8 cellular contexts compared by ENCODE assay signal in genomic region chr13:96020155-96020575, GRCh38. TPM values are rescaled to one million over a fixed set of nuclear protein-coding genes. Genes with fewer than 3 reads are reported as not detected.
DNase-seq lines count a peak whose midpoint lies in the region; ATAC-seq and TF ChIP-seq lines count a peak whose summit lies in the region.

No MANE protein-coding gene starts in this region.

- CTCF ChIA-PET in AG04449 (lab: Yijun Ruan, JAX) = interaction anchor here (0.7 to 3.9 kb wide), 24 partner anchors 9 to 942 kb away, joined by 3 to 23 read pairs (median 4); partner anchors contain the start of gene UGGT2

- peaks cover 19% of the 10 kb centered on the region for H3K36me3 Mint-ChIP-seq in osteocyte (ENCODE audit: unreplicated experiment)

- no peaks in the 10 kb centered on the region for H3K27me3 Mint-ChIP-seq in osteocyte (ENCODE audit: unreplicated experiment)

- H3K27ac Mint-ChIP-seq in osteocyte (ENCODE audit: unreplicated experiment) = no peak overlapping the region

- peaks cover 6% of the 10 kb centered on the region for H3K9me3 Mint-ChIP-seq in osteocyte (ENCODE audit: unreplicated experiment)

- in situ Hi-C loops in GM13976 (cut with MboI; ENCODE audit: low sequenced_read_pairs, unreplicated experiment) = no loop called here

- POLR2A ChIA-PET in AG04449 (lab: Yijun Ruan, JAX) = no interaction called here

- no peak overlapping the region for H3K4me3 ChIP-seq in AG04449 (ENCODE audit: low read depth, low read length)

- peak; percentile 31 for DNase-seq in AG04449 (ENCODE audit: low read depth, low spot score)
- DNase-seq in GM13976 (ENCODE audit: low spot score) = peak; percentile 46
- peak; percentile 38 for DNase-seq in MV-4-11 (lab: John Stamatoyannopoulos, UW)
- DNase-seq in SKM-1 treated with dmso at 0.1 percent for 144 hours (lab: John Stamatoyannopoulos, UW; ENCODE audit: unreplicated experiment) = peak; percentile 51
- DNase-seq in fibroblast of peridontal ligament (ENCODE audit: extremely low read depth) = peak; percentile 77
- no peak for DNase-seq in osteocyte (ENCODE audit: extremely low spot score, unreplicated experiment)
- no peak for DNase-seq in activated CD8-positive, alpha-beta memory T cell treated with anti-CD3 and anti-CD28 coated beads for 24 hours

- H3K4me1 Mint-ChIP-seq in osteocyte (ENCODE audit: unreplicated experiment) = peaks cover 6% of the 10 kb centered on the region

- no peak overlapping the region for H3K4me3 Mint-ChIP-seq in osteocyte (ENCODE audit: unreplicated experiment)

- ATAC-seq in HG02642 (IDR thresholded peaks at IDR 0.05; ENCODE audit: poor library complexity, unreplicated experiment) = peak; percentile 92

- peak; percentile 45 for TF ChIP-seq CTCF in AG04449 (IDR thresholded peaks at IDR 0.05; ENCODE audit: insufficient read depth, low read length, missing control alignments)
- peak; percentile 68 for TF ChIP-seq CTCF in GM13976 (IDR thresholded peaks at IDR 0.05; ENCODE audit: borderline replicate concordance, control extremely low read depth, extremely low read depth, insufficient read depth, missing control alignments)
- peak; percentile 79 for TF ChIP-seq CTCF in osteocyte (IDR thresholded peaks at IDR 0.05)

RNA-seq across cellular contexts. Expression of gene UGGT2, which starts 33.0 kb away (rescaled TPM):
- 33.6 and 34.1 TPM in 2 replicates for total RNA-seq in osteocyte

Comparison
In these comparisons a context has a peak if more than half of its experiments do, and no peak if none do; other contexts are left out.
1. DNase-seq: peak in AG04449 (single experiment), GM13976 (single experiment), MV-4-11 (single experiment), SKM-1 treated with dmso at 0.1 percent for 144 hours (single experiment) and fibroblast of peridontal ligament (single experiment); none in osteocyte (single experiment) and activated CD8-positive, alpha-beta memory T cell treated with anti-CD3 and anti-CD28 coated beads for 24 hours (single experiment).
2. Peak in every context shown above with its lines, with median percentiles within 50 percentile points of each other: CTCF ChIP-seq.